In the genomic region with DNA sequence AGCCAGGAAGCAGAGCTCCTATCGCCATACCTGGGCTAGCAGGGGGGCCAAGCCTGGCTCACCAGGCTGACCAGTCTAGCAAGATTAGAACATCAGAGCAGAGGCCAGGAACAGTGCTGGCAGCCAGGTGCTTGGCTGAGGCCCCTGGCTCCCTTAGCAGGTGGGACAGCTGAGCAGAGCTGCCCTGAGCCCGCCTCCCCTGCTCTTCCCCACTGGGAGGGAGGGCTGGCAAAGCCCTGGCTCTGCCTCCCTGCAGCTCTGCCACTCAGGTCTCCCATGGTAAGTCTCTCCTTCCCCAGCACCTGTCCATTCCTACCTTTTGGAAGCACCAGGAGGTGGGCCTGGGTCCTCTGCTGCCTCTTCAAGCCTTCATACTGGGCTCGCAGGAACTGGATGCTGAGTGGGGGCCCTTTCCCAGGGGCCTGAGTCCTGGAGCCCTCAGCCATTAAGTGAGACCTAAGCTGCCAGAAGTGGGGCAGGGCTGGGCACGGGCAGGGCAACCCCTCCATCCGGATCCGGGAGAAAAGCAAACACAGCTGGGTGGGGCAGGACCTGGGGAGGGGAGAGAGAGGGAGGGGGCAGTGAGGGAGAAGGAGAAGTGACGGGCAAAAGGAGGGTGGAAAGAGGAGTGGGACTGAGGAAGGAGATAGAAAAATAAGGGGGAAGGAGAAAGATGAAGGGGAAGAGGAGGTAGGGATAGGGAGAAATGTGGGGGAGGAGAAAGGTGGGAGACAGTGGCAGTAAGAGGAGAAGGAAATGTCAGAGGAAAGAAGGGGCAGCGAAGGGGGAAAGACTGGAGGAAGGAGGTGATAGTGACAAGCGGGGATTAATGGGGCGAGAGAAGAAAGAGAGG, we compare ENCODE assay signal across 19 cellular contexts. TPM values are rescaled to one million over a fixed set of nuclear protein-coding genes. Genes with fewer than 3 reads are reported as not detected.
DNase-seq lines count a peak whose midpoint lies in the region; ATAC-seq and TF ChIP-seq lines count a peak whose summit lies in the region.
"Had no signal": no experiment of that assay in that cellular context is flagged by ENCODE, and none has a peak within 500 bp of the region (broad histone marks: within the 10 kb centered on the region; RNA-seq: fewer than 3 reads in every experiment).

No MANE protein-coding gene starts in this region.

- no peak for ATAC-seq in GM18907 (IDR thresholded peaks at IDR 0.05; ENCODE audit: unreplicated experiment)
- ATAC-seq: activated T-cell treated with anti-CD3 and anti-CD28 coated beads, Interleukin-2, amount 50 U/mL, for 4 hours; T-helper 17 cell had no signal

- no peak for TF ChIP-seq CTCF in Calu3 (IDR thresholded peaks at IDR 0.05; ENCODE audit: unreplicated experiment)
- no peak for TF ChIP-seq CTCF in LNCaP clone FGC (IDR thresholded peaks at IDR 0.05; ENCODE audit: control insufficient read depth, extremely low read depth, insufficient read depth)
- no peak for TF ChIP-seq CTCF in endodermal cell (conservative IDR thresholded peaks at IDR 0.05)
- no peak for TF ChIP-seq CTCF in osteoblast (IDR thresholded peaks at IDR 0.05; ENCODE audit: extremely low read depth, low read depth, low read length)
- no peak for TF ChIP-seq CTCF in brain microvascular endothelial cell (IDR thresholded peaks at IDR 0.05; ENCODE audit: low read depth, low read length, missing control alignments)

- CTCF ChIA-PET in Calu3 (lab: Charles Lee): interaction anchor here (0.5 to 1.4 kb wide), 3 partner anchors 14 to 458 kb away, joined by 3 to 6 read pairs (median 3); no protein-coding TSS in a partner anchor

- BruUV-seq in Calu3 (replicated peaks; lab: Mats Ljungman, UMichigan): no TSS peak

- no peak overlapping the region for H3K9ac ChIP-seq in endodermal cell (ENCODE audit: extremely low read depth, low read length, poor library complexity, severe bottlenecking)
- H3K9ac ChIP-seq: BLaER1 treated with 17β-estradiol and CSF1 and Interleukin-3, amounts not matched to agents 10 nM and 100 nM had no signal

- H3K27ac ChIP-seq in endodermal cell (ENCODE audit: low read depth, low read length) (no peak overlapping the region), osteoblast (ENCODE audit: low read depth, low read length) (no peak overlapping the region), brain microvascular endothelial cell (no peak overlapping the region)
- H3K27ac ChIP-seq: BLaER1 treated with 17β-estradiol and CSF1 and Interleukin-3, amounts not matched to agents 10 nM and 100 nM; RWPE1 had no signal

- no peaks in the 10 kb centered on the region for H3K79me2 ChIP-seq in osteoblast (ENCODE audit: insufficient read depth, low read length)

- H3K4me2 ChIP-seq in osteoblast (ENCODE audit: insufficient read depth, low read length): no peak overlapping the region
- H3K4me2 ChIP-seq: BLaER1 treated with 17β-estradiol and CSF1 and Interleukin-3, amounts not matched to agents 10 nM and 100 nM had no signal

- DNase-seq in Calu3 (peak; percentile 52), LNCaP clone FGC (ENCODE audit: low read depth) (peak; percentile 99), endodermal cell (peak; percentile 65), osteoblast (ENCODE audit: insufficient read length, low spot score, missing footprints) (peak; percentile 8), brain microvascular endothelial cell (no peak), H4 (ENCODE audit: low spot score) (no peak), SKM-1 treated with dmso at 0.1 percent for 144 hours (lab: John Stamatoyannopoulos, UW; ENCODE audit: unreplicated experiment) (no peak)
- DNase-seq: activated CD4-positive, alpha-beta T cell treated with anti-CD3 and anti-CD28 coated beads, Interleukin-2, amount 10 ng/mL, durations not matched to agents 24 days and 14 days; activated T-cell treated with anti-CD3 and anti-CD28 coated beads, Interleukin-2, amount 50 U/mL, for 4 hours; amniotic stem cell; KG1; stimulated activated naive CD4-positive, alpha-beta T cell; T-helper 17 cell had no signal

- H3K4me1 Mint-ChIP-seq in Calu3 (ENCODE audit: low read depth, unreplicated experiment) (peaks cover 30% of the 10 kb centered on the region), endodermal cell (peaks cover 4% of the 10 kb centered on the region)
- H3K4me1 Mint-ChIP-seq: activated CD4-positive, alpha-beta T cell treated with anti-CD3 and anti-CD28 coated beads, Interleukin-2, amount 10 ng/mL, durations not matched to agents 24 days and 14 days; T-helper 17 cell had no signal

- H3K27me3 ChIP-seq in endodermal cell (ENCODE audit: control insufficient read depth, insufficient read depth, low read length, poor library complexity, severe bottlenecking) (peaks cover 60% of the 10 kb centered on the region), osteoblast (ENCODE audit: insufficient read depth, low read length) (peaks cover 16% of the 10 kb centered on the region), brain microvascular endothelial cell (replicated peaks) (peaks cover 9% of the 10 kb centered on the region)
- H3K27me3 ChIP-seq: BLaER1 treated with 17β-estradiol and CSF1 and Interleukin-3, amounts not matched to agents 10 nM and 100 nM had no signal

- peak overlapping the region; percentile 44 for H3K4me3 Mint-ChIP-seq in Calu3 (ENCODE audit: low read depth, unreplicated experiment)
- H3K4me3 Mint-ChIP-seq in endodermal cell: no peak overlapping the region
- H3K4me3 Mint-ChIP-seq: activated CD4-positive, alpha-beta T cell treated with anti-CD3 and anti-CD28 coated beads, Interleukin-2, amount 10 ng/mL, durations not matched to agents 24 days and 14 days; activated T-cell treated with anti-CD3 and anti-CD28 coated beads, Interleukin-2, amount 50 U/mL, for 4 hours; T-helper 17 cell had no signal

- in situ Hi-C loops in brain microvascular endothelial cell (cut with HindIII; ENCODE audit: low pct_ligation_motif_present, low sequenced_read_pairs): no loop called here

- H3K36me3 Mint-ChIP-seq in Calu3 (ENCODE audit: insufficient read depth, unreplicated experiment) (peaks cover 6% of the 10 kb centered on the region), endodermal cell (ENCODE audit: low read depth) (no peaks in the 10 kb centered on the region)

- no peak overlapping the region for H3K27ac Mint-ChIP-seq in Calu3 (ENCODE audit: unreplicated experiment)
- H3K27ac Mint-ChIP-seq in endodermal cell: no peak overlapping the region
- H3K27ac Mint-ChIP-seq: activated CD4-positive, alpha-beta T cell treated with anti-CD3 and anti-CD28 coated beads, Interleukin-2, amount 10 ng/mL, durations not matched to agents 24 days and 14 days; T-helper 17 cell had no signal

- H4K20me1 ChIP-seq in osteoblast (ENCODE audit: insufficient read depth, low read length): no peaks in the 10 kb centered on the region
- H4K20me1 ChIP-seq: BLaER1 treated with 17β-estradiol and CSF1 and Interleukin-3, amounts not matched to agents 10 nM and 100 nM had no signal

- no peak overlapping the region for H2AFZ ChIP-seq in osteoblast (ENCODE audit: low read length)

- H3K9me3 ChIP-seq in endodermal cell (ENCODE audit: control insufficient read depth, low read length) (no peaks in the 10 kb centered on the region), osteoblast (ENCODE audit: low read depth, low read length) (no peaks in the 10 kb centered on the region)

- no peaks in the 10 kb centered on the region for H3K36me3 ChIP-seq in endodermal cell (ENCODE audit: control insufficient read depth, insufficient read depth, low read length)
- no peaks in the 10 kb centered on the region for H3K36me3 ChIP-seq in osteoblast (ENCODE audit: insufficient read depth, low read length)
- H3K36me3 ChIP-seq in brain microvascular endothelial cell (replicated peaks): no peaks in the 10 kb centered on the region
- H3K36me3 ChIP-seq: BLaER1 treated with 17β-estradiol and CSF1 and Interleukin-3, amounts not matched to agents 10 nM and 100 nM had no signal

- 75 to 76% methylated on average over 6 to 10 of the region's 10 CpGs for WGBS in endodermal cell (ENCODE audit: insufficient coverage in 1 of 2, insufficient read length in 1 of 2), 2 experiments

- H3K9me3 Mint-ChIP-seq in Calu3 (ENCODE audit: low read depth, unreplicated experiment) (no peaks in the 10 kb centered on the region), endodermal cell (peaks cover 2% of the 10 kb centered on the region)
- H3K9me3 Mint-ChIP-seq: activated T-cell treated with anti-CD3 and anti-CD28 coated beads, Interleukin-2, amount 50 U/mL, for 4 hours had no signal

- intact Hi-C loops in Calu3 (cut with micrococcal nuclease; ENCODE audit: unreplicated experiment): loop anchor here (1.0 kb wide), 1 partner anchor 8 kb away; no protein-coding TSS in a partner anchor

- no peaks in the 10 kb centered on the region for H3K4me1 ChIP-seq in endodermal cell (ENCODE audit: control insufficient read depth, insufficient read depth, low read length)
- H3K4me1 ChIP-seq in osteoblast (ENCODE audit: insufficient read depth, low read length): no peaks in the 10 kb centered on the region

- no peaks in the 10 kb centered on the region for H3K27me3 Mint-ChIP-seq in Calu3 (ENCODE audit: unreplicated experiment)
- peaks cover 50% of the 10 kb centered on the region for H3K27me3 Mint-ChIP-seq in endodermal cell (ENCODE audit: insufficient read depth)

- H3K4me3 ChIP-seq in LNCaP clone FGC (ENCODE audit: low read depth, low read length) (peak overlapping the region; percentile 56), endodermal cell (ENCODE audit: low read length) (no peak overlapping the region), osteoblast (ENCODE audit: insufficient read depth, low read length) (no peak overlapping the region), brain microvascular endothelial cell (ENCODE audit: low read depth, low read length) (no peak overlapping the region)
- H3K4me3 ChIP-seq: BLaER1 treated with 17β-estradiol and CSF1 and Interleukin-3, amounts not matched to agents 10 nM and 100 nM had no signal

RNA-seq across cellular contexts. Expression of a gene that starts 0.7 kb away (rescaled TPM):
- total RNA-seq in Calu3 (2022): 1.7 and 1.9 TPM in 2 replicates
- total RNA-seq in endodermal cell: not detected
- polyA plus RNA-seq in endodermal cell (2013, experiment 1 of 2): not detected
- polyA plus RNA-seq in endodermal cell (2013, experiment 2 of 2): not detected
- total RNA-seq in osteoblast: not detected in 2 replicates
- not detected in 2 replicates for total RNA-seq in H4 (2014; rRNA removed; shearing (Covaris generic))
- total RNA-seq: activated CD4-positive, alpha-beta T cell treated with anti-CD3 and anti-CD28 coated beads, Interleukin-2, amount 10 ng/mL, durations not matched to agents 24 days and 14 days; dermis microvascular lymphatic vessel endothelial cell; mononuclear cell; NCI-H460; T-helper 17 cell had no signal

RNA-seq across cellular contexts. Expression of a gene that starts 49.0 kb away (rescaled TPM):
- total RNA-seq in Calu3 (2022): 278 and 286 TPM in 2 replicates
- total RNA-seq in endodermal cell: 100 to 1,000 TPM; 282 to 336 TPM
- 222 TPM for polyA plus RNA-seq in endodermal cell (2013, experiment 1 of 2)
- polyA plus RNA-seq in endodermal cell (2013, experiment 2 of 2): 207 TPM
- 234 and 258 TPM in 2 replicates for total RNA-seq in osteoblast
- total RNA-seq in H4 (2014; rRNA removed; shearing (Covaris generic)): 661 and 686 TPM in 2 replicates

Comparison
In these comparisons a context has a peak if more than half of its experiments do, and no peak if none do; other contexts are left out.
1. DNase-seq: peak in Calu3 (single experiment), LNCaP clone FGC (single experiment), endodermal cell (single experiment) and osteoblast (single experiment); none in brain microvascular endothelial cell (single experiment), H4 (single experiment) and SKM-1 treated with dmso at 0.1 percent for 144 hours (single experiment).